Comparison of ENCODE assay signal across 1 cellular context in genomic region chr1:93980320-93980744, GRCh38.
TF ChIP-seq lines count a peak whose summit lies in the region.

No MANE protein-coding gene starts in this region.

TF ChIP-seq in GM23338, 12 proteins besides CTCF, POLR2A, EP300 and RAD21 (continued from another document):
- no peak for TF ChIP-seq REST (IDR thresholded peaks at IDR 0.05; ENCODE audit: unreplicated experiment)
- TF ChIP-seq ZNF114 (CRISPR knock-in tag; IDR thresholded peaks at IDR 0.05): no peak
- no peak for TF ChIP-seq ZNF331 (CRISPR knock-in tag; IDR thresholded peaks at IDR 0.05; ENCODE audit: low read depth)
- TF ChIP-seq POLR2AphosphoS5 (IDR thresholded peaks at IDR 0.05; ENCODE audit: low read depth): no peak
- TF ChIP-seq STAT1 (IDR thresholded peaks at IDR 0.05; ENCODE audit: unreplicated experiment): no peak
- no peak for TF ChIP-seq ZNF462 (CRISPR knock-in tag; IDR thresholded peaks at IDR 0.05)
- no peak for TF ChIP-seq NANOG (IDR thresholded peaks at IDR 0.05; ENCODE audit: borderline replicate concordance)
- no peak for TF ChIP-seq ETS1 (IDR thresholded peaks at IDR 0.05)
TF ChIP-seq in GM23338: peak in this region for 0.
